Comparison of ENCODE assay signal across 14 cellular contexts in the genomic region with DNA sequence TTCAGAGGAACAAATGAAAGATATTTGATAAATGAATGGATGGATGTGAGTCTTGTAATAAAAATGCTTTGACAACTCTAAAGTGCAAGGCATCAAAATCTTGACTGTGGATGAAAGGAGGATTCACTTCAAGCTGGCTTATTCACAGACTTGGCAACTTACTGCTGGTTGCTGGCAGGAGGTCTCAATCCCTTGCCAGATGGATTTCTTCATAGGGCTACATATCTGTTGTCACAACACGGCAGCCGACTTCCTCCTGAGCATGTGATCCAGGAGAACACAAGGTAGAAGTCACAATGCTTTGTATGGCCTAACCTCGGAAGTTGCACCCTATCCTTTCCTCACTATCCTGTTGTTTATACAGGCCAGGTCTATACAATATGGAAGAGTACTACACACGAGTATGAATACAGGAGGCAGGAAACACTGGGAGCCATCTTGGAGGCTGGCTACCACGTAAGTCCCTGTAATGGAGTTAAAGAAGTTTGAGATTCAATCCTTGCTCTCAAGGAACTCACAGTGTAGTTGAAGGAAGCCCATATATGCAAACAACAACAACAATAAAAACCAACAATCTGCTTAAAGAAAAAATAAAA.
DNase-seq lines count a peak whose midpoint lies in the region; TF ChIP-seq lines count a peak whose summit lies in the region.
"Had no signal": no experiment of that assay in that cellular context is flagged by ENCODE, and none has a peak within 500 bp of the region (broad histone marks: within the 10 kb centered on the region; RNA-seq: fewer than 3 reads in every experiment).

No MANE protein-coding gene starts in this region.

- no peak overlapping the region for H3K18ac ChIP-seq in mesendoderm (ENCODE audit: low read length)

- H3K36me3 ChIP-seq in MG63: no peaks in the 10 kb centered on the region
- H3K36me3 ChIP-seq in mesendoderm (ENCODE audit: control insufficient read depth, insufficient read depth, low read length): no peaks in the 10 kb centered on the region
- no peaks in the 10 kb centered on the region for H3K36me3 ChIP-seq in tibial artery
- H3K36me3 ChIP-seq: BE2C had no signal

- no peak overlapping the region for H3K4me3 ChIP-seq in MG63
- no peak overlapping the region for H3K4me3 ChIP-seq in mesendoderm (ENCODE audit: low read length)
- H3K4me3 ChIP-seq in tibial artery: no peak overlapping the region
- H3K4me3 ChIP-seq: GM23338 had no signal

- intact Hi-C loops in tibial artery (cut with DNase I; ENCODE audit: low total_unique reads): no loop called here

- no peaks in the 10 kb centered on the region for H3K79me2 ChIP-seq in mesendoderm (ENCODE audit: control insufficient read depth, insufficient read depth, low read length)

- H2BK15ac ChIP-seq in mesendoderm (replicated peaks; ENCODE audit: low read depth): no peak overlapping the region

- no peaks in the 10 kb centered on the region for H3K79me1 ChIP-seq in mesendoderm (ENCODE audit: low read length)

- H2BK5ac ChIP-seq in mesendoderm (ENCODE audit: low read length): no peak overlapping the region

- H3K27ac ChIP-seq in mesendoderm (ENCODE audit: low read depth, low read length) (no peak overlapping the region), tibial artery (no peak overlapping the region)
- H3K27ac ChIP-seq: C4-2B had no signal

- DNase-seq in MG63 (peak; percentile 74), NCI-H69 (lab: John Stamatoyannopoulos, UW) (peak; percentile 26), mesendoderm (no peak), tibial artery (peak; percentile 40 to 77), iPS-NIHi11 (ENCODE audit: low spot score) (no peak), NCI-H1417 treated with DMSO at 0.1 percent for 48 hours (lab: John Stamatoyannopoulos, UW) (no peak), T-helper 9 cell (no peak)
- DNase-seq: BE2C; CD4-positive, alpha-beta memory T cell; DND-41; GDM1; H7 had no signal

- H3K27me3 ChIP-seq in MG63 (no peaks in the 10 kb centered on the region), mesendoderm (ENCODE audit: insufficient read depth, low read length, poor library complexity) (no peaks in the 10 kb centered on the region), tibial artery (no peaks in the 10 kb centered on the region)
- H3K27me3 ChIP-seq: BE2C had no signal

- no peak overlapping the region for H3K56ac ChIP-seq in mesendoderm (ENCODE audit: low read length)

- no CpG with 5 or more reads among the region's 5 CpGs for WGBS in mesendoderm (ENCODE audit: extremely low coverage, insufficient coverage, low lambda C conversion rate)

- H2BK120ac ChIP-seq in mesendoderm (ENCODE audit: low read depth, low read length): no peak overlapping the region

- peak overlapping the region; percentile 6 for H3K4ac ChIP-seq in mesendoderm (ENCODE audit: low read depth, low read length)

- H2AK5ac ChIP-seq in mesendoderm (ENCODE audit: low read length): no peak overlapping the region

- H4K5ac ChIP-seq in mesendoderm (ENCODE audit: low read length): no peak overlapping the region

- H3K9me3 ChIP-seq in MG63 (no peaks in the 10 kb centered on the region), tibial artery (no peaks in the 10 kb centered on the region)
- H3K9me3 ChIP-seq: BE2C had no signal

- H3K4me1 ChIP-seq in mesendoderm (ENCODE audit: control insufficient read depth, low read depth, low read length) (no peaks in the 10 kb centered on the region), tibial artery (no peaks in the 10 kb centered on the region)
- H3K4me1 ChIP-seq: BE2C had no signal

- no peak overlapping the region for H3K9ac ChIP-seq in mesendoderm (ENCODE audit: low read length)

- no peak overlapping the region for H3K23ac ChIP-seq in mesendoderm (ENCODE audit: low read length)

- no peak for TF ChIP-seq CTCF in tibial artery (IDR thresholded peaks at IDR 0.05)

- no peak overlapping the region for H3K4me2 ChIP-seq in mesendoderm (ENCODE audit: low read length)
- H3K4me2 ChIP-seq: GM23338 had no signal

- no peak overlapping the region for H4K8ac ChIP-seq in mesendoderm (ENCODE audit: low read depth, low read length)

Comparison
In these comparisons a context has a peak if more than half of its experiments do, and no peak if none do; other contexts are left out.
1. DNase-seq: peak in MG63 (single experiment), NCI-H69 (single experiment) and tibial artery (2 of 2); none in mesendoderm (single experiment), iPS-NIHi11 (single experiment), NCI-H1417 treated with DMSO at 0.1 percent for 48 hours (single experiment) and T-helper 9 cell (single experiment).